8 cellular contexts compared by ENCODE assay signal in genomic region chr15:60005352-60006202, GRCh38. TPM values are rescaled to one million over a fixed set of nuclear protein-coding genes. Genes with fewer than 3 reads are reported as not detected.
A peak's percentile ranks its signal among the peaks of the same experiment; 100 is the strongest.
DNase-seq lines count a peak whose midpoint lies in the region; ATAC-seq, FAIRE-seq and TF ChIP-seq lines count a peak whose summit lies in the region.

No MANE protein-coding gene starts in this region.

- no peak for TF ChIP-seq CTCF in upper lobe of left lung (IDR thresholded peaks at IDR 0.05)

- H3K4me3 Mint-ChIP-seq in activated T-cell treated with anti-CD3 and anti-CD28 coated beads, Interleukin-2, amount 50 U/mL, for 72 hours = peak overlapping the region; percentile 98 to 99

- 3 to 4% methylated on average over 17 to 31 of the region's 77 CpGs for WGBS in upper lobe of left lung, 2 donors

- peak overlapping the region; percentile 86 for H3K4me3 ChIP-seq in H7 (ENCODE audit: insufficient read depth, low read depth, low read length)
- peak overlapping the region; percentile 0 to 56 (median 44) for H3K4me3 ChIP-seq in upper lobe of left lung

- no peak overlapping the region for H3K27ac ChIP-seq in upper lobe of left lung

- H3K27me3 Mint-ChIP-seq in activated T-cell treated with anti-CD3 and anti-CD28 coated beads, Interleukin-2, amount 50 U/mL, for 72 hours (ENCODE audit: low read depth) = peaks cover 84% of the 10 kb centered on the region

- peaks cover 44% of the 10 kb centered on the region for H3K27me3 ChIP-seq in H7 (ENCODE audit: control insufficient read depth, insufficient read depth, low read length)
- peaks cover 0 to 86% (median 43%) of the 10 kb centered on the region in 4 donors for H3K27me3 ChIP-seq in upper lobe of left lung

- H3K27ac Mint-ChIP-seq in activated T-cell treated with anti-CD3 and anti-CD28 coated beads, Interleukin-2, amount 50 U/mL, for 72 hours = peak overlapping the region; percentile 96

- H3K36me3 Mint-ChIP-seq in activated T-cell treated with anti-CD3 and anti-CD28 coated beads, Interleukin-2, amount 50 U/mL, for 72 hours (ENCODE audit: insufficient read depth in 2 of 2) = peaks cover 17 to 19% of the 10 kb centered on the region in 2 donors

- TF ChIP-seq EP300 in upper lobe of left lung (IDR thresholded peaks at IDR 0.05) = no peak

- peaks cover 60% of the 10 kb centered on the region for H3K4me1 Mint-ChIP-seq in activated T-cell treated with anti-CD3 and anti-CD28 coated beads, Interleukin-2, amount 50 U/mL, for 72 hours (ENCODE audit: low read depth)

- TF ChIP-seq POLR2A in upper lobe of left lung (IDR thresholded peaks at IDR 0.05) = no peak

- no peak for FAIRE-seq in HTR-8/SVneo (lab: Jason Lieb, UNC)

- H3K9me3 Mint-ChIP-seq in activated T-cell treated with anti-CD3 and anti-CD28 coated beads, Interleukin-2, amount 50 U/mL, for 72 hours = no peaks in the 10 kb centered on the region

- DNase-seq in 8988T (peak; percentile 47), H7 (peak; percentile 67), left lobe of liver (ENCODE audit: low spot score) (no peak), upper lobe of left lung (peak in 1 of 2 donors; percentile 83), H4 (ENCODE audit: low spot score) (no peak), HTR-8/SVneo (ENCODE audit: insufficient read length, low spot score) (no peak)
- peak in 1 of 2 donors; percentile 34 for DNase-seq in activated T-cell treated with anti-CD3 and anti-CD28 coated beads, Interleukin-2, amount 50 U/mL, for 72 hours
- DNase-seq in activated effector memory CD4-positive, alpha-beta T cell treated with Interleukin-2 at 50 U/mL for 16 hours = no peak

- no peaks in the 10 kb centered on the region for H3K9me3 ChIP-seq in upper lobe of left lung

- peaks cover 25 to 43% (median 31%) of the 10 kb centered on the region in 4 donors for H3K4me1 ChIP-seq in upper lobe of left lung

- peak; percentile 16 to 24 for ATAC-seq in activated T-cell treated with anti-CD3 and anti-CD28 coated beads, Interleukin-2, amount 50 U/mL, for 72 hours (replicated peaks in 1 of 2)
- ATAC-seq in left lobe of liver = peak; percentile 42
- peak in 1 of 2 donors; percentile 46 for ATAC-seq in upper lobe of left lung (ENCODE audit: low FRiP score in 2 of 2)

- H3K36me3 ChIP-seq in H7 (replicated peaks; ENCODE audit: control insufficient read depth, insufficient read depth, low read length) (no peaks in the 10 kb centered on the region), upper lobe of left lung (no peaks in the 10 kb centered on the region)

RNA-seq across cellular contexts. Expression of gene FOXB1, which starts 1.5 kb away (rescaled TPM):
- total RNA-seq in H7 (2014; rRNA removed; shearing (Covaris generic)) = 25.0 and 32.7 TPM in 2 replicates
- 1 to 10 TPM; 2.7 to 6.0 TPM for total RNA-seq in activated T-cell treated with anti-CD3 and anti-CD28 coated beads, Interleukin-2, amount 50 U/mL, for 72 hours
- total RNA-seq in left lobe of liver (not detected), upper lobe of left lung (not detected)
- not detected in 2 replicates for total RNA-seq in H4 (2014; rRNA removed; shearing (Covaris generic))

Comparison
In these comparisons a context has a peak if more than half of its experiments do, and no peak if none do; other contexts are left out.
1. DNase-seq: peak in 8988T (single experiment) and H7 (single experiment); none in left lobe of liver (single experiment), activated effector memory CD4-positive, alpha-beta T cell treated with Interleukin-2 at 50 U/mL for 16 hours (single experiment), H4 (single experiment) and HTR-8/SVneo (single experiment).